In genomic region chr5:81021951-81022687, GRCh38 we compare ENCODE assay signal across 1 cellular context.
TF ChIP-seq lines count a peak whose summit lies in the region.

No MANE protein-coding gene starts in this region.

TF ChIP-seq in H1, 55 proteins besides CTCF, POLR2A, EP300 and RAD21:
- TF ChIP-seq SP2 (IDR thresholded peaks at IDR 0.05; ENCODE audit: low read length) = no peak
- no peak for TF ChIP-seq NRF1 (IDR thresholded peaks at IDR 0.05; ENCODE audit: low read depth, low read length)
- no peak for TF ChIP-seq CEBPB (IDR thresholded peaks at IDR 0.05; ENCODE audit: low read depth, low read length)
- TF ChIP-seq KDM4A (IDR thresholded peaks at IDR 0.05; ENCODE audit: low read depth, low read length, severe bottlenecking) = no peak
- TF ChIP-seq CBX5 (IDR thresholded peaks at IDR 0.05; ENCODE audit: low read depth, low read length) = no peak
- no peak for TF ChIP-seq HDAC6 (IDR thresholded peaks at IDR 0.05; ENCODE audit: low read depth, low read length)
- no peak for TF ChIP-seq SRF (IDR thresholded peaks at IDR 0.05; ENCODE audit: low read depth, low read length)
- no peak for TF ChIP-seq JUN (IDR thresholded peaks at IDR 0.05; ENCODE audit: low read depth, low read length)
- no peak for TF ChIP-seq GTF2F1 (IDR thresholded peaks at IDR 0.05; ENCODE audit: borderline replicate concordance, low read depth, low read length)
- no peak for TF ChIP-seq FOSL1 (IDR thresholded peaks at IDR 0.05; ENCODE audit: insufficient read depth, low read depth, low read length)
- TF ChIP-seq KDM1A (IDR thresholded peaks at IDR 0.05; ENCODE audit: borderline replicate concordance, low read length) = no peak
- no peak for TF ChIP-seq GABPA (IDR thresholded peaks at IDR 0.05; ENCODE audit: borderline replicate concordance, insufficient read depth, low read length)
- no peak for TF ChIP-seq TCF12 (IDR thresholded peaks at IDR 0.05; ENCODE audit: low read depth, low read length)
- no peak for TF ChIP-seq EZH2 (IDR thresholded peaks at IDR 0.05; ENCODE audit: low read depth, low read length, severe bottlenecking)
- TF ChIP-seq SIRT6 (IDR thresholded peaks at IDR 0.05; ENCODE audit: low read length) = no peak
